In the genomic region with DNA sequence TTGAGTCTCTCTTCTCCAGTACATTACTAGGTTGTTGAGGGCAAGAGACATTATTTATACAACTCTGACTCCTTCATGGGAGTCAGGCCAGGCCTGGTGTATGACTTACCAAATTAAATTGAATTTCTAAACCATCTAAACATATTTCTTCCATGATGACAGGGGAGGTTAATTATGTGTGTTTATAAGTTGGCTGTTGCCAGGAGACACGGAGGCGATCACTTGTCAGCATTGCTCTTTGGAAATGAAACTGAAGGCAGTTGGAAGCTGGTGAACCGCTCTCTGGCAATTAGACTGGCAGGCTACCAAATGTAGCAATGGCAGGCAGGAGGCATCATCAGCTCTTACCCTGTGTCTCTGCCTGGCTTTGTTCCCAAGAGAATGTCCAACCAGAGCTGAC, we compare ENCODE assay signal across 10 cellular contexts.
DNase-seq lines count a peak whose midpoint lies in the region; TF ChIP-seq lines count a peak whose summit lies in the region.
"Had no signal": no experiment of that assay in that cellular context is flagged by ENCODE, and none has a peak within 500 bp of the region (broad histone marks: within the 10 kb centered on the region; RNA-seq: fewer than 3 reads in every experiment).

No MANE protein-coding gene starts in this region.

- intact Hi-C loops in esophagus muscularis mucosa (cut with DNase I) (no loop called here), sigmoid colon (cut with DNase I) (no loop called here)

- H3K27me3 ChIP-seq in esophagus muscularis mucosa (no peaks in the 10 kb centered on the region), sigmoid colon (no peaks in the 10 kb centered on the region)

- H3K9me3 ChIP-seq in esophagus muscularis mucosa (no peaks in the 10 kb centered on the region), sigmoid colon (no peaks in the 10 kb centered on the region)

- no peak for TF ChIP-seq CTCF in esophagus muscularis mucosa (IDR thresholded peaks at IDR 0.05)
- TF ChIP-seq CTCF in sigmoid colon (IDR thresholded peaks at IDR 0.05), result no peak

- no peak overlapping the region for H3K4me3 ChIP-seq in esophagus muscularis mucosa
- no peak overlapping the region for H3K4me3 ChIP-seq in sigmoid colon

- TF ChIP-seq POLR2A in esophagus muscularis mucosa (IDR thresholded peaks at IDR 0.05; ENCODE audit: low read depth), result no peak
- no peak for TF ChIP-seq POLR2A in sigmoid colon (IDR thresholded peaks at IDR 0.05)

- DNase-seq in NCI-H1092 treated with DMSO at 0.1 percent for 48 hours (lab: John Stamatoyannopoulos, UW) (peak; percentile 22), NCI-H1092 (lab: John Stamatoyannopoulos, UW) (no peak), NCI-H2029 treated with DMSO at 0.1 percent for 48 hours (lab: John Stamatoyannopoulos, UW) (peak; percentile 41), esophagus muscularis mucosa (ENCODE audit: extremely low spot score) (peak; percentile 82), sigmoid colon (peak; percentile 66), COLO668 (lab: John Stamatoyannopoulos, UW; ENCODE audit: unreplicated experiment) (no peak), NCI-H226 (no peak)
- DNase-seq in activated effector memory CD4-positive, alpha-beta T cell treated with anti-CD3 and anti-CD28 coated beads, Interleukin-2, amount 50 U/mL, for 16 hours, result no peak
- DNase-seq: 8988T, nephron progenitor cell had no signal

- H3K36me3 ChIP-seq in esophagus muscularis mucosa, result no peaks in the 10 kb centered on the region
- no peaks in the 10 kb centered on the region for H3K36me3 ChIP-seq in sigmoid colon

- no peak for TF ChIP-seq EP300 in esophagus muscularis mucosa (IDR thresholded peaks at IDR 0.05)
- no peak for TF ChIP-seq EP300 in sigmoid colon (IDR thresholded peaks at IDR 0.05)

- H3K27ac ChIP-seq in esophagus muscularis mucosa (replicated peaks in 1 of 4) (peak overlapping the region in 2 of 4 donors; percentile 16 to 34), sigmoid colon (peak overlapping the region in 2 of 4 donors; percentile 2 to 16)

- WGBS in esophagus muscularis mucosa, result 62% methylated on average over 3 of the region's 3 CpGs
- 18 to 66% methylated on average over 3 of the region's 3 CpGs for WGBS in sigmoid colon, 2 donors

- H3K4me1 ChIP-seq in esophagus muscularis mucosa (peaks cover 0 to 35% (median 22%) of the 10 kb centered on the region in 4 donors), sigmoid colon (peaks cover 0 to 21% (median 9%) of the 10 kb centered on the region in 4 donors)

Comparison
In these comparisons a context has a peak if more than half of its experiments do, and no peak if none do; other contexts are left out.
1. DNase-seq: peak in NCI-H1092 treated with DMSO at 0.1 percent for 48 hours (single experiment), NCI-H2029 treated with DMSO at 0.1 percent for 48 hours (single experiment), esophagus muscularis mucosa (single experiment) and sigmoid colon (single experiment); none in NCI-H1092 (single experiment), COLO668 (single experiment), activated effector memory CD4-positive, alpha-beta T cell treated with anti-CD3 and anti-CD28 coated beads, Interleukin-2, amount 50 U/mL, for 16 hours (single experiment) and NCI-H226 (single experiment).